Comparison of ENCODE assay signal across 8 cellular contexts in genomic region chr2:156340818-156341481, GRCh38. TPM values are rescaled to one million over a fixed set of nuclear protein-coding genes. Genes with fewer than 3 reads are reported as not detected.
A peak's percentile ranks its signal among the peaks of the same experiment; 100 is the strongest.
DNase-seq lines count a peak whose midpoint lies in the region; ATAC-seq lines count a peak whose summit lies in the region.

No MANE protein-coding gene starts in this region.

- peaks cover 12% of the 10 kb centered on the region for H3K4me1 Mint-ChIP-seq in T-helper 17 cell
- H3K4me1 Mint-ChIP-seq in effector memory CD8-positive, alpha-beta T cell (ENCODE audit: low read depth in 2 of 2), result peaks cover 10 to 24% of the 10 kb centered on the region in 2 donors
- H3K4me1 Mint-ChIP-seq in natural killer cell treated with Interleukin-12 subunit alpha and Interleukin-12 subunit beta and Interleukin-15 and Interleukin-18, amount 100 ng/mL, for 72 hours (ENCODE audit: low read depth in 2 of 2), result peaks cover 17 to 28% of the 10 kb centered on the region in 2 donors

- H3K9me3 ChIP-seq in T-helper 17 cell (ENCODE audit: control insufficient read depth, low read length, poor library complexity, severe bottlenecking), result no peaks in the 10 kb centered on the region

- peak; percentile 16 for ATAC-seq in T-helper 17 cell
- peak; percentile 4 for ATAC-seq in effector memory CD8-positive, alpha-beta T cell (replicated peaks)
- ATAC-seq in natural killer cell treated with Interleukin-12 subunit alpha and Interleukin-12 subunit beta and Interleukin-15 and Interleukin-18, amount 100 ng/mL, for 72 hours, result no peak

- peak; percentile 29 for DNase-seq in stimulated activated CD4-positive, alpha-beta T cell treated with anti-CD3 and anti-CD28 coated beads, Interleukin-12 subunit alpha, Interleukin-12 subunit beta, amount 100 ng/mL, for 4 hours
- DNase-seq in stimulated activated CD4-positive, alpha-beta T cell treated with anti-CD3 and anti-CD28 coated beads, Interleukin-2, amount 100 ng/mL, for 48 hours, result no peak
- DNase-seq in HUDEP-2 (lab: John Stamatoyannopoulos, UW; ENCODE audit: unreplicated experiment in 76 of 76) (peak in 44 of 76 experiments; percentile 7 to 70 (median 46)), T-helper 17 cell (peak in 1 of 3 donors; percentile 21), AG20443 (ENCODE audit: low spot score) (no peak), 8988T (no peak)
- DNase-seq in effector memory CD8-positive, alpha-beta T cell, result no peak
- DNase-seq in natural killer cell treated with Interleukin-12 subunit alpha and Interleukin-12 subunit beta and Interleukin-15 and Interleukin-18, amount 100 ng/mL, for 72 hours (ENCODE audit: low spot score), result no peak

- no peaks in the 10 kb centered on the region for H3K27me3 Mint-ChIP-seq in T-helper 17 cell
- no peaks in the 10 kb centered on the region for H3K27me3 Mint-ChIP-seq in effector memory CD8-positive, alpha-beta T cell
- H3K27me3 Mint-ChIP-seq in natural killer cell treated with Interleukin-12 subunit alpha and Interleukin-12 subunit beta and Interleukin-15 and Interleukin-18, amount 100 ng/mL, for 72 hours, result no peaks in the 10 kb centered on the region

- H3K27ac Mint-ChIP-seq in T-helper 17 cell, result peak overlapping the region; percentile 95
- H3K27ac Mint-ChIP-seq in effector memory CD8-positive, alpha-beta T cell, result peak overlapping the region; percentile 98 to 99
- peak overlapping the region; percentile 95 to 96 for H3K27ac Mint-ChIP-seq in natural killer cell treated with Interleukin-12 subunit alpha and Interleukin-12 subunit beta and Interleukin-15 and Interleukin-18, amount 100 ng/mL, for 72 hours

- peak overlapping the region; percentile 96 for H3K4me3 Mint-ChIP-seq in T-helper 17 cell
- peak overlapping the region; percentile 92 to 93 for H3K4me3 Mint-ChIP-seq in effector memory CD8-positive, alpha-beta T cell
- peak overlapping the region; percentile 97 for H3K4me3 Mint-ChIP-seq in natural killer cell treated with Interleukin-12 subunit alpha and Interleukin-12 subunit beta and Interleukin-15 and Interleukin-18, amount 100 ng/mL, for 72 hours

- no peaks in the 10 kb centered on the region for H3K36me3 Mint-ChIP-seq in T-helper 17 cell (ENCODE audit: low read depth)
- H3K36me3 Mint-ChIP-seq in effector memory CD8-positive, alpha-beta T cell (ENCODE audit: insufficient read depth), result peaks cover 31% of the 10 kb centered on the region
- H3K36me3 Mint-ChIP-seq in natural killer cell treated with Interleukin-12 subunit alpha and Interleukin-12 subunit beta and Interleukin-15 and Interleukin-18, amount 100 ng/mL, for 72 hours, result no peaks in the 10 kb centered on the region

- no peaks in the 10 kb centered on the region for H3K9me3 Mint-ChIP-seq in effector memory CD8-positive, alpha-beta T cell
- no peaks in the 10 kb centered on the region for H3K9me3 Mint-ChIP-seq in natural killer cell treated with Interleukin-12 subunit alpha and Interleukin-12 subunit beta and Interleukin-15 and Interleukin-18, amount 100 ng/mL, for 72 hours

RNA-seq across cellular contexts. Expression of gene NR4A2, which starts 8.4 kb away (rescaled TPM):
- total RNA-seq in T-helper 17 cell, result 100 to 1,000 TPM; 213 to 250 TPM
- total RNA-seq in natural killer cell treated with Interleukin-12 subunit alpha and Interleukin-12 subunit beta and Interleukin-15 and Interleukin-18, amount 100 ng/mL, for 72 hours, result 1 to 10 TPM; 2.7 to 4.2 TPM

Comparison
In these comparisons a context has a peak if more than half of its experiments do, and no peak if none do; other contexts are left out.
1. DNase-seq: peak in stimulated activated CD4-positive, alpha-beta T cell treated with anti-CD3 and anti-CD28 coated beads, Interleukin-12 subunit alpha, Interleukin-12 subunit beta, amount 100 ng/mL, for 4 hours (single experiment) and HUDEP-2 (44 of 76); none in stimulated activated CD4-positive, alpha-beta T cell treated with anti-CD3 and anti-CD28 coated beads, Interleukin-2, amount 100 ng/mL, for 48 hours (0 of 2), effector memory CD8-positive, alpha-beta T cell (0 of 3), natural killer cell treated with Interleukin-12 subunit alpha and Interleukin-12 subunit beta and Interleukin-15 and Interleukin-18, amount 100 ng/mL, for 72 hours (single experiment), AG20443 (single experiment) and 8988T (single experiment).
2. ATAC-seq: peak in T-helper 17 cell (single experiment) and effector memory CD8-positive, alpha-beta T cell (single experiment); none in natural killer cell treated with Interleukin-12 subunit alpha and Interleukin-12 subunit beta and Interleukin-15 and Interleukin-18, amount 100 ng/mL, for 72 hours (0 of 2).
3. RNA of gene NR4A2, which starts 8.4 kb away (total RNA-seq): 213 to 250 TPM in T-helper 17 cell; 2.7 to 4.2 TPM in natural killer cell treated with Interleukin-12 subunit alpha and Interleukin-12 subunit beta and Interleukin-15 and Interleukin-18, amount 100 ng/mL, for 72 hours; every median in the first group is over 10 times any median in the second.
4. Peak in every context shown above with its lines, with median percentiles within 50 percentile points of each other: H3K27ac Mint-ChIP-seq and H3K4me3 Mint-ChIP-seq.